Comparison of ENCODE assay signal across 9 cellular contexts in genomic region chr1:37634554-37635308, GRCh38. TPM values are rescaled to one million over a fixed set of nuclear protein-coding genes. Genes with fewer than 3 reads are reported as not detected.
A peak's percentile ranks its signal among the peaks of the same experiment; 100 is the strongest.
DNase-seq lines count a peak whose midpoint lies in the region; ATAC-seq and TF ChIP-seq lines count a peak whose summit lies in the region.
"Had no signal": no experiment of that assay in that cellular context is flagged by ENCODE, and none has a peak within 500 bp of the region (broad histone marks: within the 10 kb centered on the region; RNA-seq: fewer than 3 reads in every experiment).

TSS of gene RSPO1 (minus strand) at chr1:37634892. CDS start at chr1:37629661, 5,231 bp downstream.

- H3K27me3 ChIP-seq in lung (ENCODE audit: control insufficient read depth, insufficient read depth): peaks cover 5% of the 10 kb centered on the region

- H3K36me3 ChIP-seq in lung (ENCODE audit: control insufficient read depth in 2 of 2, insufficient read depth in 2 of 2, low read length in 2 of 2): no peaks in the 10 kb centered on the region

- H3K9me3 ChIP-seq in lung (ENCODE audit: control insufficient read depth in 2 of 2, insufficient read depth in 1 of 2, low read length in 1 of 2): no peaks in the 10 kb centered on the region

- peaks cover 0 to 4% of the 10 kb centered on the region in 2 donors for H3K4me1 ChIP-seq in lung (ENCODE audit: control insufficient read depth in 2 of 2, insufficient read depth in 2 of 2, low read length in 2 of 2)

- TF ChIP-seq CTCF in AG04449 (IDR thresholded peaks at IDR 0.05; ENCODE audit: insufficient read depth, low read length, missing control alignments): no peak
- no peak for TF ChIP-seq CTCF in choroid plexus epithelial cell (conservative IDR thresholded peaks at IDR 0.05; ENCODE audit: low read depth, low read length)
- TF ChIP-seq CTCF in lung (IDR thresholded peaks at IDR 0.05; ENCODE audit: control extremely low read depth, extremely low read depth): no peak

- 3% methylated on average over 49 to 72 of the region's 72 CpGs for WGBS in lung, 2 donors

- CTCF ChIA-PET in AG04449 (lab: Yijun Ruan, JAX) (no interaction called here), HEK293T (lab: Yijun Ruan, JAX) (interaction anchor here (0.6 to 1.2 kb wide), 2 partner anchors 47 to 1561 kb away, joined by 3 to 4 read pairs; no protein-coding TSS in a partner anchor)

- H3K4me3 ChIP-seq in AG04449 (ENCODE audit: low read depth, low read length) (peak within 1 kb of the TSS; percentile 23), choroid plexus epithelial cell (ENCODE audit: low read depth, low read length) (no peak within 1 kb of the TSS), lung (peak within 1 kb of the TSS; percentile 1)

- H3K27ac ChIP-seq in lung (ENCODE audit: low read depth in 1 of 2, low read length in 1 of 2): no peak within 1 kb of the TSS

- POLR2A ChIA-PET in AG04449 (lab: Yijun Ruan, JAX) (interaction anchor here (0.6 kb wide), 1 partner anchor 19 kb away, joined by 4 read pairs; no protein-coding TSS in a partner anchor), HEK293T (lab: Yijun Ruan, JAX) (no interaction called here)

- ATAC-seq in lung (ENCODE audit: insufficient read depth, low FRiP score): no peak
- ATAC-seq in HG02885 (IDR thresholded peaks at IDR 0.05; ENCODE audit: poor library complexity, unreplicated experiment): no peak
- ATAC-seq in HG02759 (IDR thresholded peaks at IDR 0.05; ENCODE audit: unreplicated experiment): no peak

- DNase-seq in AG04449 (ENCODE audit: low read depth, low spot score) (no peak), HEK293T (ENCODE audit: extremely low spot score) (peak; percentile 31), choroid plexus epithelial cell (ENCODE audit: low read depth) (peak; percentile 8), lung (ENCODE audit: low spot score) (no peak), SKM-1 (lab: John Stamatoyannopoulos, UW; ENCODE audit: unreplicated experiment) (no peak), KG1 (lab: John Stamatoyannopoulos, UW) (no peak)
- DNase-seq: NCI-H187 had no signal

TF ChIP-seq in HEK293T, 16 proteins besides CTCF, POLR2A, EP300 and RAD21:
- TF ChIP-seq BHLHE40 (IDR thresholded peaks at IDR 0.05; ENCODE audit: borderline replicate concordance): no peak
- TF ChIP-seq NFRKB (IDR thresholded peaks at IDR 0.05): no peak
- TF ChIP-seq ARNT (IDR thresholded peaks at IDR 0.05): no peak
- no peak for TF ChIP-seq FOXK2 (IDR thresholded peaks at IDR 0.05)
- TF ChIP-seq LEF1 (IDR thresholded peaks at IDR 0.05; ENCODE audit: borderline replicate concordance): no peak
- TF ChIP-seq TARDBP (IDR thresholded peaks at IDR 0.05): no peak
- TF ChIP-seq ELF4 (IDR thresholded peaks at IDR 0.05): no peak
- TF ChIP-seq SUZ12 (IDR thresholded peaks at IDR 0.05): no peak
- TF ChIP-seq PKNOX1 (IDR thresholded peaks at IDR 0.05): no peak
- no peak for TF ChIP-seq FOXM1 (IDR thresholded peaks at IDR 0.05; ENCODE audit: borderline replicate concordance)
- no peak for TF ChIP-seq CTBP1 (IDR thresholded peaks at IDR 0.05; ENCODE audit: borderline replicate concordance)
- TF ChIP-seq HDGF (IDR thresholded peaks at IDR 0.05; ENCODE audit: borderline replicate concordance): no peak
- TF ChIP-seq L3MBTL2 (conservative IDR thresholded peaks at IDR 0.05): no peak
- TF ChIP-seq FOXA1 (IDR thresholded peaks at IDR 0.05): no peak
- no peak for TF ChIP-seq ZNF384 (IDR thresholded peaks at IDR 0.05)
- TF ChIP-seq SP1 (IDR thresholded peaks at IDR 0.05): no peak

RNA-seq across cellular contexts. Expression of gene RSPO1, which starts in this region (rescaled TPM):
- 1 to 10 TPM in 1 of 2 donors, under 1 TPM in 1; 0.43 to 1.7 TPM for total RNA-seq in lung
- polyA plus RNA-seq in lung: 1 to 10 TPM in 1 of 2 donors, under 1 TPM in 1; 0.93 to 1.4 TPM

Comparison
In these comparisons a context has a peak if more than half of its experiments do, and no peak if none do; other contexts are left out.
1. DNase-seq: peak in HEK293T (single experiment) and choroid plexus epithelial cell (single experiment); none in AG04449 (single experiment), lung (single experiment), SKM-1 (single experiment) and KG1 (single experiment).